Comparison of ENCODE assay signal across 8 cellular contexts in genomic region chr2:162343492-162343823, GRCh38. TPM values are rescaled to one million over a fixed set of nuclear protein-coding genes. Genes with fewer than 3 reads are reported as not detected.
A peak's percentile ranks its signal among the peaks of the same experiment; 100 is the strongest.
DNase-seq lines count a peak whose midpoint lies in the region; ATAC-seq and TF ChIP-seq lines count a peak whose summit lies in the region.

No MANE protein-coding gene starts in this region.

- no peaks in the 10 kb centered on the region for H3K27me3 ChIP-seq in kidney epithelial cell (ENCODE audit: control insufficient read depth, insufficient read depth, low read length)
- H3K27me3 ChIP-seq in thyroid gland: no peaks in the 10 kb centered on the region

- no peak for TF ChIP-seq POLR2A in thyroid gland (IDR thresholded peaks at IDR 0.05)

- WGBS in thyroid gland, 2 donors: 51 to 60% methylated on average over 4 of the region's 4 CpGs

- H3K36me3 ChIP-seq in kidney epithelial cell (ENCODE audit: control insufficient read depth, insufficient read depth, low read length): no peaks in the 10 kb centered on the region
- no peaks in the 10 kb centered on the region for H3K36me3 ChIP-seq in thyroid gland

- H3K9me3 ChIP-seq in thyroid gland: no peaks in the 10 kb centered on the region

- TF ChIP-seq CTCF in kidney epithelial cell (IDR thresholded peaks at IDR 0.05; ENCODE audit: insufficient read depth, low read length, poor library complexity, severe bottlenecking) (no peak), thyroid gland (IDR thresholded peaks at IDR 0.05) (no peak)

- no peak overlapping the region for H3K27ac ChIP-seq in thyroid gland

- peaks cover 0 to 8% of the 10 kb centered on the region in 2 donors for H3K4me1 ChIP-seq in thyroid gland

- no peaks in the 10 kb centered on the region for H3K9me3 Mint-ChIP-seq in activated T-cell treated with anti-CD3 and anti-CD28 coated beads, Interleukin-2, amount 50 U/mL, for 72 hours
- no peaks in the 10 kb centered on the region for H3K9me3 Mint-ChIP-seq in activated T-helper 1 cell treated with anti-CD3 and anti-CD28 coated beads, Interleukin-12 subunit alpha, Interleukin-12 subunit beta, Interleukin-2, Interleukin-4 antibody, amounts not matched to agents 30 ng/mL and 10 ng/mL and 1 ng/mL, durations not matched to agents 14 hours and 24 hours and 36 hours

- H3K27ac Mint-ChIP-seq in activated T-cell treated with anti-CD3 and anti-CD28 coated beads, Interleukin-2, amount 50 U/mL, for 72 hours: peak overlapping the region; percentile 74
- peak overlapping the region; percentile 70 for H3K27ac Mint-ChIP-seq in activated T-helper 1 cell treated with anti-CD3 and anti-CD28 coated beads, Interleukin-12 subunit alpha, Interleukin-12 subunit beta, Interleukin-2, Interleukin-4 antibody, amounts not matched to agents 30 ng/mL and 10 ng/mL and 1 ng/mL, durations not matched to agents 14 hours and 24 hours and 36 hours

- peak overlapping the region; percentile 6 for H3K4me3 ChIP-seq in kidney epithelial cell (ENCODE audit: low read depth, low read length)
- H3K4me3 ChIP-seq in thyroid gland (replicated peaks in 1 of 3): peak overlapping the region in 2 of 3 donors; percentile 42 to 79

- peaks cover 16% of the 10 kb centered on the region for H3K4me1 Mint-ChIP-seq in activated T-cell treated with anti-CD3 and anti-CD28 coated beads, Interleukin-2, amount 50 U/mL, for 72 hours (ENCODE audit: low read depth)
- peaks cover 16% of the 10 kb centered on the region for H3K4me1 Mint-ChIP-seq in activated T-helper 1 cell treated with anti-CD3 and anti-CD28 coated beads, Interleukin-12 subunit alpha, Interleukin-12 subunit beta, Interleukin-2, Interleukin-4 antibody, amounts not matched to agents 30 ng/mL and 10 ng/mL and 1 ng/mL, durations not matched to agents 14 hours and 24 hours and 36 hours (ENCODE audit: low read depth)

- H3K4me3 Mint-ChIP-seq in activated T-cell treated with anti-CD3 and anti-CD28 coated beads, Interleukin-2, amount 50 U/mL, for 72 hours: peak overlapping the region; percentile 90 to 97
- peak overlapping the region; percentile 94 for H3K4me3 Mint-ChIP-seq in activated T-helper 1 cell treated with anti-CD3 and anti-CD28 coated beads, Interleukin-12 subunit alpha, Interleukin-12 subunit beta, Interleukin-2, Interleukin-4 antibody, amounts not matched to agents 30 ng/mL and 10 ng/mL and 1 ng/mL, durations not matched to agents 14 hours and 24 hours and 36 hours

- intact Hi-C loops in activated T-helper 1 cell treated with anti-CD3 and anti-CD28 coated beads, Interleukin-12 subunit alpha, Interleukin-12 subunit beta, Interleukin-2, Interleukin-4 antibody, amounts not matched to agents 30 ng/mL and 10 ng/mL and 1 ng/mL, durations not matched to agents 14 hours and 24 hours and 36 hours (cut with micrococcal nuclease): loop anchor here (1.0 to 5.0 kb wide), 2 partner anchors 41 to 1035 kb away; partner anchors contain the start of gene PSMD14
- intact Hi-C loops in thyroid gland (cut with DNase I): no loop called here

- DNase-seq in activated T-cell treated with anti-CD3 and anti-CD28 coated beads, Interleukin-2, amount 50 U/mL, for 72 hours: no peak
- no peak for DNase-seq in activated T-cell treated with anti-CD3 and anti-CD28 coated beads for 4 hours
- no peak for DNase-seq in activated T-helper 1 cell treated with anti-CD3 and anti-CD28 coated beads, Interleukin-12 subunit alpha, Interleukin-12 subunit beta, Interleukin-2, Interleukin-4 antibody, amounts not matched to agents 30 ng/mL and 10 ng/mL and 1 ng/mL, durations not matched to agents 14 hours and 24 hours and 36 hours (ENCODE audit: low spot score)
- no peak for DNase-seq in kidney epithelial cell (ENCODE audit: low read depth)
- no peak for DNase-seq in thyroid gland
- DNase-seq in activated CD8-positive, alpha-beta memory T cell treated with anti-CD3 and anti-CD28 coated beads, Interleukin-2, amount 50 U/mL, for 48 hours: no peak
- DNase-seq in NCI-H1694 treated with DMSO at 0.1 percent for 48 hours (lab: John Stamatoyannopoulos, UW): no peak
- DNase-seq in NCI-H524 (lab: John Stamatoyannopoulos, UW): no peak

- H3K27me3 Mint-ChIP-seq in activated T-cell treated with anti-CD3 and anti-CD28 coated beads, Interleukin-2, amount 50 U/mL, for 72 hours (ENCODE audit: low read depth): no peaks in the 10 kb centered on the region
- H3K27me3 Mint-ChIP-seq in activated T-helper 1 cell treated with anti-CD3 and anti-CD28 coated beads, Interleukin-12 subunit alpha, Interleukin-12 subunit beta, Interleukin-2, Interleukin-4 antibody, amounts not matched to agents 30 ng/mL and 10 ng/mL and 1 ng/mL, durations not matched to agents 14 hours and 24 hours and 36 hours (ENCODE audit: insufficient read depth): peaks cover 19% of the 10 kb centered on the region

- H3K36me3 Mint-ChIP-seq in activated T-cell treated with anti-CD3 and anti-CD28 coated beads, Interleukin-2, amount 50 U/mL, for 72 hours (ENCODE audit: insufficient read depth in 2 of 2): peaks cover 0 to 2% of the 10 kb centered on the region in 2 donors
- no peaks in the 10 kb centered on the region for H3K36me3 Mint-ChIP-seq in activated T-helper 1 cell treated with anti-CD3 and anti-CD28 coated beads, Interleukin-12 subunit alpha, Interleukin-12 subunit beta, Interleukin-2, Interleukin-4 antibody, amounts not matched to agents 30 ng/mL and 10 ng/mL and 1 ng/mL, durations not matched to agents 14 hours and 24 hours and 36 hours (ENCODE audit: low read depth)

- ATAC-seq in activated T-cell treated with anti-CD3 and anti-CD28 coated beads, Interleukin-2, amount 50 U/mL, for 72 hours (replicated peaks in 1 of 2): no peak

RNA-seq across cellular contexts. Expression of gene GCA, which starts 0.5 kb away (rescaled TPM):
- total RNA-seq in activated T-cell treated with anti-CD3 and anti-CD28 coated beads, Interleukin-2, amount 50 U/mL, for 72 hours: 10 to 100 TPM; 18.7 to 22.2 TPM
- total RNA-seq in activated T-helper 1 cell treated with anti-CD3 and anti-CD28 coated beads, Interleukin-12 subunit alpha, Interleukin-12 subunit beta, Interleukin-2, Interleukin-4 antibody, amounts not matched to agents 30 ng/mL and 10 ng/mL and 1 ng/mL, durations not matched to agents 14 hours and 24 hours and 36 hours: 14.5 and 14.9 TPM in 2 replicates
- total RNA-seq in kidney epithelial cell: 14.4 and 33.3 TPM in 2 replicates
- total RNA-seq in thyroid gland: 10 to 100 TPM; 15.7 to 36.8 (median 31.6) TPM

RNA-seq across cellular contexts. Expression of gene IFIH1, which starts 25.0 kb away (rescaled TPM):
- 10 to 100 TPM; 37.8 to 62.7 TPM for total RNA-seq in activated T-cell treated with anti-CD3 and anti-CD28 coated beads, Interleukin-2, amount 50 U/mL, for 72 hours
- total RNA-seq in activated T-helper 1 cell treated with anti-CD3 and anti-CD28 coated beads, Interleukin-12 subunit alpha, Interleukin-12 subunit beta, Interleukin-2, Interleukin-4 antibody, amounts not matched to agents 30 ng/mL and 10 ng/mL and 1 ng/mL, durations not matched to agents 14 hours and 24 hours and 36 hours: 27.9 TPM in 2 replicates
- total RNA-seq in kidney epithelial cell (25.8 and 27.1 TPM in 2 replicates), thyroid gland (10 to 100 TPM; 17.2 to 23.7 (median 20.8) TPM)
